Comparison of ENCODE assay signal across 11 cellular contexts in the genomic region with DNA sequence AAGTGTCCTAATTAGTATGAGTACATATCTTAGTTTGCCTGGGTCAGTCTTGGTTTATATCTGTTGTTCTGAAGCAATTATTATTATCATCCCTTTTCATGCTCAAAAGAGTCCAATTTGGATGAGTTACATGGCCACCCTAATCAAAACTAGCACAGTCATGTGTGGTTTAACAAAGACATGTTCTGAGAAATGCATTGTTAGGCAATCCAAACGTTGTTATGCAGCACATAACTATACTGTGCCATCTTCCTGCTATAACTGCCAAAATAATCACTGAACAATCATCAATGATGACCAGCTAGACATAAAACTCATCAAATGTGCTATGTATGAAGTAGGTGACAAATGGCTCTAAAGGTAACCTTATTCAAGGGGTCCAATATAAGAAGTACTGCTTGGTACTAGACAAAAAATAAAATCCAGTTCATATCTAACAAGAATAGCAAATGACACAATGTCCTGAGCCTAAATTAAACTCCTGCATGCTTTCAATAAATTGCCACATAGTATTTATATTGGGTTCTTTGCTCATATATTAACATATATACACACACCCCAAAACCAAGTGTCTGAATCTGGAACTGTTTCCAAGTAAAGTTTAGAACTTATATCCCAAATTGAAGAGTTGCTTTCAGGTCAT. TPM values are rescaled to one million over a fixed set of nuclear protein-coding genes. Genes with fewer than 3 reads are reported as not detected.
DNase-seq lines count a peak whose midpoint lies in the region; ATAC-seq and TF ChIP-seq lines count a peak whose summit lies in the region.
"Had no signal": no experiment of that assay in that cellular context is flagged by ENCODE, and none has a peak within 500 bp of the region (broad histone marks: within the 10 kb centered on the region; RNA-seq: fewer than 3 reads in every experiment).

No MANE protein-coding gene starts in this region.

- peaks cover 32% of the 10 kb centered on the region for H3K4me1 Mint-ChIP-seq in T-helper 17 cell

- no peaks in the 10 kb centered on the region for H3K36me3 Mint-ChIP-seq in T-helper 17 cell (ENCODE audit: low read depth)

- no peak for TF ChIP-seq EP300 in suprapubic skin (IDR thresholded peaks at IDR 0.05)

- TF ChIP-seq CTCF in heart left ventricle (IDR thresholded peaks at IDR 0.05) (no peak), suprapubic skin (IDR thresholded peaks at IDR 0.05) (no peak), uterus (IDR thresholded peaks at IDR 0.05) (no peak)

- H3K4me1 ChIP-seq in heart left ventricle (peaks cover 0 to 33% (median 18%) of the 10 kb centered on the region in 12 donors), suprapubic skin (peaks cover 22% of the 10 kb centered on the region), uterus (no peaks in the 10 kb centered on the region)

- H3K27ac ChIP-seq in heart left ventricle: no peak overlapping the region
- peak overlapping the region; percentile 27 for H3K27ac ChIP-seq in suprapubic skin
- no peak overlapping the region for H3K27ac ChIP-seq in uterus

- H3K36me3 ChIP-seq in heart left ventricle (peaks cover 0 to 36% (median 21%) of the 10 kb centered on the region in 9 donors), suprapubic skin (peaks cover 4% of the 10 kb centered on the region), uterus (no peaks in the 10 kb centered on the region)

- no peaks in the 10 kb centered on the region for H3K27me3 Mint-ChIP-seq in T-helper 17 cell
- H3K27me3 Mint-ChIP-seq: activated B cell treated with CpG ODN at 0.5 μM for 24 hours had no signal

- no peak for TF ChIP-seq POLR2A in heart left ventricle (IDR thresholded peaks at IDR 0.05)
- TF ChIP-seq POLR2A in suprapubic skin (IDR thresholded peaks at IDR 0.05): no peak
- no peak for TF ChIP-seq POLR2A in uterus (IDR thresholded peaks at IDR 0.05)

- 5 to 9% (median 7%) methylated on average over 1 of the region's 1 CpG for WGBS in heart left ventricle, 4 donors
- 10% methylated on average over 1 of the region's 1 CpG for WGBS in suprapubic skin

- H3K27me3 ChIP-seq in heart left ventricle (no peaks in the 10 kb centered on the region), suprapubic skin (no peaks in the 10 kb centered on the region), uterus (no peaks in the 10 kb centered on the region)

- no peak overlapping the region for H3K4me3 ChIP-seq in heart left ventricle
- no peak overlapping the region for H3K4me3 ChIP-seq in suprapubic skin
- H3K4me3 ChIP-seq in uterus: no peak overlapping the region

- no peak overlapping the region for H3K4me3 Mint-ChIP-seq in T-helper 17 cell
- H3K4me3 Mint-ChIP-seq: activated B cell treated with CpG ODN at 0.5 μM for 24 hours had no signal

- intact Hi-C loops in heart left ventricle (cut with DNase I): no loop called here
- intact Hi-C loops in left cardiac atrium (cut with DNase I): no loop called here
- intact Hi-C loops in uterus (cut with DNase I; ENCODE audit: low total_unique reads): no loop called here

- no peaks in the 10 kb centered on the region for H3K9me3 ChIP-seq in heart left ventricle
- H3K9me3 ChIP-seq in T-helper 17 cell (ENCODE audit: control insufficient read depth, low read length, poor library complexity, severe bottlenecking): no peaks in the 10 kb centered on the region
- no peaks in the 10 kb centered on the region for H3K9me3 ChIP-seq in suprapubic skin
- H3K9me3 ChIP-seq in uterus: no peaks in the 10 kb centered on the region

- DNase-seq in heart left ventricle (no peak), left cardiac atrium (no peak), T-helper 17 cell (no peak), foreskin melanocyte (peak; percentile 25), suprapubic skin (ENCODE audit: low spot score in 2 of 2) (no peak), RKO (ENCODE audit: low spot score) (no peak), uterus (no peak), epidermal melanocyte (ENCODE audit: insufficient read length, low spot score) (no peak)
- DNase-seq: activated B cell treated with CpG ODN at 0.5 μM for 24 hours, cortex of kidney, NCI-H1105 had no signal

- peak overlapping the region; percentile 73 for H3K27ac Mint-ChIP-seq in T-helper 17 cell

- ATAC-seq in heart left ventricle (peak in 3 of 4 donors; percentile 34 to 63 (median 44)), left cardiac atrium (no peak), T-helper 17 cell (peak; percentile 29)

RNA-seq across cellular contexts. Expression of a gene that starts 41.9 kb away (rescaled TPM):
- total RNA-seq in heart left ventricle (10 to 100 TPM; 12.1 to 39.2 (median 19.6) TPM), left cardiac atrium (10 to 100 TPM; 24.1 to 26.0 TPM), T-helper 17 cell (100 to 1,000 TPM; 142 to 160 TPM), suprapubic skin (10 to 100 TPM; 21.3 to 45.8 (median 39.6) TPM), uterus (10 to 100 TPM in 3 of 4 donors, 1 to 10 TPM in 1; 6.7 to 63.2 (median 45.9) TPM)
- polyA plus RNA-seq in heart left ventricle: 1 to 10 TPM; 2.2 to 6.9 TPM

Comparison
In these comparisons a context has a peak if more than half of its experiments do, and no peak if none do; other contexts are left out.
1. ATAC-seq: peak in heart left ventricle (3 of 4) and T-helper 17 cell (single experiment); none in left cardiac atrium (0 of 2).